ENCODE assay signal across 1 cellular context in the genomic region with DNA sequence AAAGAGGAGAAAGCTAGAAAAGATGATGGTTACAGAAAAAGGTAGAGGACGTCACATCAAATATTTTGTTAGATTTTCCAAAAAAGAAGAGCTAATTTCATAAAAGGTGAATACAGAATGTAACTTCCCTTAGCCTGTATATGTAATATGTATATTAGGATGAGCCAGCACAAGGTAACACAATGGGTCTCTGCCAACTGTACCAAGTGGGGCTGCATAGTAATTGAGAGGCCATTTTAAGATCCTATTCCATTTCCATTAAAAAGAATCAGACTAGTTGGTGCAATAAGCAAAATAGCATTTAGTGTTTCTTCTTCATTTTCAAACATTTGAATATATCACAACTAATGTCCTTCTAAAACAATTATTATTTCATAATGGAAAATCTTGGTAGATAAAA.
TF ChIP-seq lines count a peak whose summit lies in the region.

No MANE protein-coding gene starts in this region.

TF ChIP-seq in HCT116, 20 proteins besides CTCF, POLR2A, EP300 and RAD21 (continued from another document):
- TF ChIP-seq, protein P1, sequence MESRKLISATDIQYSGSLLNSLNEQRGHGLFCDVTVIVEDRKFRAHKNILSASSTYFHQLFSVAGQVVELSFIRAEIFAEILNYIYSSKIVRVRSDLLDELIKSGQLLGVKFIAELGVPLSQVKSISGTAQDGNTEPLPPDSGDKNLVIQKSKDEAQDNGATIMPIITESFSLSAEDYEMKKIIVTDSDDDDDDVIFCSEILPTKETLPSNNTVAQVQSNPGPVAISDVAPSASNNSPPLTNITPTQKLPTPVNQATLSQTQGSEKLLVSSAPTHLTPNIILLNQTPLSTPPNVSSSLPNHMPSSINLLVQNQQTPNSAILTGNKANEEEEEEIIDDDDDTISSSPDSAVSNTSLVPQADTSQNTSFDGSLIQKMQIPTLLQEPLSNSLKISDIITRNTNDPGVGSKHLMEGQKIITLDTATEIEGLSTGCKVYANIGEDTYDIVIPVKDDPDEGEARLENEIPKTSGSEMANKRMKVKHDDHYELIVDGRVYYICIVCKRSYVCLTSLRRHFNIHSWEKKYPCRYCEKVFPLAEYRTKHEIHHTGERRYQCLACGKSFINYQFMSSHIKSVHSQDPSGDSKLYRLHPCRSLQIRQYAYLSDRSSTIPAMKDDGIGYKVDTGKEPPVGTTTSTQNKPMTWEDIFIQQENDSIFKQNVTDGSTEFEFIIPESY (IDR thresholded peaks at IDR 0.05; ENCODE audit: extremely low read depth, insufficient replicate concordance, low read length): no peak
- TF ChIP-seq EGR1 (IDR thresholded peaks at IDR 0.05; ENCODE audit: low read depth): no peak
